ENCODE assay signal across 29 cellular contexts in genomic region chr16:72872966-72873365, GRCh38.
"Had no signal": no experiment of that assay in that cellular context is flagged by ENCODE, and none has a peak within 500 bp of the region (broad histone marks: within the 10 kb centered on the region; RNA-seq: fewer than 3 reads in every experiment).

No MANE protein-coding gene starts in this region.

- H3K27ac ChIP-seq: adrenal gland, SK-N-MC had no signal

- H3K9me3 Mint-ChIP-seq: T-cell had no signal

- H3K36me3 Mint-ChIP-seq: activated naive CD8-positive, alpha-beta T cell treated with anti-CD3 and anti-CD28 coated beads, Interleukin-2, amount 10 ng/mL, durations not matched to agents 7 days and 5 days; T-cell had no signal

- ATAC-seq: activated CD4-positive, CD25-positive, alpha-beta regulatory T cell treated with anti-CD3 and anti-CD28 coated beads, Interleukin-2, amount 50 U/mL, for 24 hours; activated CD8-positive, alpha-beta T cell treated with anti-CD3 and anti-CD28 coated beads, Interleukin-2, amount 10 ng/mL, durations not matched to agents 7 days and 5 days; Panc1; Right ventricle myocardium inferior; T-cell had no signal

- H3K9me3 ChIP-seq: adrenal gland had no signal

- H3K4me3 Mint-ChIP-seq: activated CD8-positive, alpha-beta T cell treated with anti-CD3 and anti-CD28 coated beads, Interleukin-2, amount 10 ng/mL, durations not matched to agents 7 days and 5 days; activated naive CD8-positive, alpha-beta T cell treated with anti-CD3 and anti-CD28 coated beads, Interleukin-2, amount 10 ng/mL, durations not matched to agents 7 days and 5 days; T-cell had no signal

- H3K27me3 ChIP-seq: adrenal gland had no signal

- DNase-seq: activated CD4-positive, alpha-beta T cell treated with anti-CD3 and anti-CD28 coated beads for 4 hours; activated CD4-positive, alpha-beta T cell treated with anti-CD3 and anti-CD28 coated beads, Interleukin-2, amount 50 U/mL, for 4 hours; activated CD8-positive, alpha-beta memory T cell treated with anti-CD3 and anti-CD28 coated beads, Interleukin-2, amount 50 U/mL, for 48 hours; activated CD8-positive, alpha-beta T cell treated with anti-CD3 and anti-CD28 coated beads, Interleukin-2, amount 10 ng/mL, durations not matched to agents 7 days and 5 days; activated naive CD4-positive, alpha-beta T cell treated with anti-CD3 and anti-CD28 coated beads, Interleukin-2, amount 50 U/mL, for 16 hours; activated naive CD8-positive, alpha-beta T cell treated with anti-CD3 and anti-CD28 coated beads, Interleukin-2, amount 10 ng/mL, durations not matched to agents 7 days and 5 days; activated T-cell treated with anti-CD3 and anti-CD28 coated beads, Interleukin-2, amount 50 U/mL, for 1 hour; adrenal gland; anterior cingulate cortex; IMR-90; Kasumi-1; KBM-7; NCI-H1092; NCI-H1417; NCI-H2029; NCI-H2107; NCI-H2171 treated with DMSO at 0.1 percent for 48 hours; NCI-H226; NCI-H526 treated with DMSO at 0.1 percent for 48 hours; NK-92 treated with Interleukin-12 subunit alpha and Interleukin-12 subunit beta, amount 100 ng/mL, for 24 hours; OCI-M1; RPMI8226; T-cell; T-helper 2 cell; T1000 had no signal

- H3K27ac Mint-ChIP-seq: activated CD8-positive, alpha-beta T cell treated with anti-CD3 and anti-CD28 coated beads, Interleukin-2, amount 10 ng/mL, durations not matched to agents 7 days and 5 days; activated naive CD8-positive, alpha-beta T cell treated with anti-CD3 and anti-CD28 coated beads, Interleukin-2, amount 10 ng/mL, durations not matched to agents 7 days and 5 days; T-cell had no signal

- H3K4me3 ChIP-seq: adrenal gland, SK-N-MC had no signal

- H3K36me3 ChIP-seq: adrenal gland had no signal
